9 cellular contexts compared by ENCODE assay signal in the genomic region with DNA sequence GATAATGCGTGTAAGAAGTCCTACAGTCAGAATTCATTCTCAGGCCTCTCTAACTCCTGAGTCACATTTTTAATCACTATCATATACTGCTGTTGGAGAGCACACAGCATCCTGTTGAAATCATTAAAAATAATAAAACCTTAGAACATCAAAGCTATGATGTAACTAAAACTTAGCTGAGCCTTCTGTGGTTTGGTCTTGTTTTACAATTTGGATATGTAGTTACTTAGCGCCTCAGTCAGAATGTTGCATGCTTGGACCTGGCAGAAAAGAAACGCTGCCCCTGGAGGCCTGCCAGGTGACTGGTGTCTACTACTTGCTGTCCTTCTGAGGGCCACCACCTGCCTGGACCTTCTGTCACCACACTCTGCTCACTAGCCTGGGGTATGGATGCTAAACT.
DNase-seq lines count a peak whose midpoint lies in the region; ATAC-seq and TF ChIP-seq lines count a peak whose summit lies in the region.
"Had no signal": no experiment of that assay in that cellular context is flagged by ENCODE, and none has a peak within 500 bp of the region (broad histone marks: within the 10 kb centered on the region; RNA-seq: fewer than 3 reads in every experiment).

No MANE protein-coding gene starts in this region.

- intact Hi-C loops in posterior vena cava (cut with DNase I) = loop anchor here in 1 of 2 donors (10.0 kb wide), 1 partner anchor 50 kb away; no protein-coding TSS in a partner anchor

- no peak overlapping the region for H3K4me2 ChIP-seq in SU-DHL-6 (ENCODE audit: low read depth, low read length, poor library complexity, severe bottlenecking)
- H3K4me2 ChIP-seq in fibroblast of lung (ENCODE audit: extremely low read depth, insufficient read depth, low read length) = peak overlapping the region; percentile 41

- peaks cover 17% of the 10 kb centered on the region; the same call in 1 of the 2 replicates for H3F3A ChIP-seq in SU-DHL-6 (ENCODE audit: insufficient read depth)

- TF ChIP-seq CTCF in SU-DHL-6 (IDR thresholded peaks at IDR 0.05; ENCODE audit: insufficient read depth, low read length, poor library complexity, severe bottlenecking) (no peak), fibroblast of lung (conservative IDR thresholded peaks at IDR 0.05 in 1 of 2, IDR thresholded peaks at IDR 0.05 in 1 of 2; ENCODE audit: low read depth in 1 of 2, low read length in 2 of 2) (no peak)

- H3K9me2 ChIP-seq in SU-DHL-6 (replicated peaks; ENCODE audit: insufficient read depth, low read length) = no peaks in the 10 kb centered on the region

- no peak overlapping the region for H3K4me3 ChIP-seq in SU-DHL-6 (ENCODE audit: insufficient read depth, low read length, poor library complexity, severe bottlenecking)
- H3K4me3 ChIP-seq in fibroblast of lung (replicated peaks in 1 of 4; ENCODE audit: control extremely low read depth in 1 of 4, insufficient read depth in 1 of 4, low read depth in 3 of 4, low read length in 4 of 4) = no peak overlapping the region

- H3K36me3 ChIP-seq in SU-DHL-6 (ENCODE audit: low read length) = peaks cover 24% of the 10 kb centered on the region
- H3K36me3 ChIP-seq in fibroblast of lung (ENCODE audit: control insufficient read depth, insufficient read depth, low read length) = no peaks in the 10 kb centered on the region

- H4K20me1 ChIP-seq in SU-DHL-6 (ENCODE audit: low read depth, low read length) (no peaks in the 10 kb centered on the region), fibroblast of lung (ENCODE audit: control insufficient read depth, extremely low read depth, insufficient read depth, low read length) (no peaks in the 10 kb centered on the region)

- H2AFZ ChIP-seq in SU-DHL-6 (ENCODE audit: low read depth, low read length, severe bottlenecking) (no peak overlapping the region), fibroblast of lung (ENCODE audit: low read length) (no peak overlapping the region)

- H3K79me2 ChIP-seq in SU-DHL-6 (ENCODE audit: insufficient read depth, low read length) = peaks cover 3% of the 10 kb centered on the region; the same call in 1 of the 2 replicates
- H3K79me2 ChIP-seq in fibroblast of lung (ENCODE audit: control insufficient read depth, insufficient read depth, low read length) = peaks cover 14% of the 10 kb centered on the region

- H3K27ac ChIP-seq in SU-DHL-6 (ENCODE audit: low read depth, low read length) (peak overlapping the region; percentile 69), fibroblast of lung (ENCODE audit: insufficient read depth, low read length) (peak overlapping the region; percentile 68)

- DNase-seq in GM03348 (ENCODE audit: low spot score) (peak; percentile 63), fibroblast of lung (ENCODE audit: low read depth in 2 of 2) (peak; percentile 91 to 96), posterior vena cava (ENCODE audit: low spot score) (peak; percentile 86), globus pallidus (ENCODE audit: low spot score) (no peak)
- no peak for DNase-seq in activated naive CD4-positive, alpha-beta T cell treated with Interleukin-2 at 50 U/mL for 16 hours
- no peak for DNase-seq in activated CD4-positive, CD25-positive, alpha-beta regulatory T cell (lab: John Stamatoyannopoulos, UW)
- DNase-seq: activated CD8-positive, alpha-beta memory T cell treated with anti-CD3 and anti-CD28 coated beads for 24 hours had no signal

- H3K9ac ChIP-seq in SU-DHL-6 (ENCODE audit: low read length) (no peak overlapping the region), fibroblast of lung (ENCODE audit: insufficient read depth, low read length) (no peak overlapping the region)

- no peaks in the 10 kb centered on the region for H3K9me3 ChIP-seq in SU-DHL-6 (ENCODE audit: insufficient read depth, low read length)
- no peaks in the 10 kb centered on the region for H3K9me3 ChIP-seq in fibroblast of lung (ENCODE audit: control insufficient read depth, insufficient read depth, low read depth, low read length)

- no peak for ATAC-seq in HG03135 (IDR thresholded peaks at IDR 0.05; ENCODE audit: unreplicated experiment)

- H3K4me1 ChIP-seq in fibroblast of lung (ENCODE audit: control insufficient read depth, extremely low read depth, insufficient read depth, low read length) = peaks cover 46% of the 10 kb centered on the region

- H3K27me3 ChIP-seq in SU-DHL-6 (ENCODE audit: low read length) = no peaks in the 10 kb centered on the region
- no peaks in the 10 kb centered on the region for H3K27me3 ChIP-seq in fibroblast of lung (ENCODE audit: control insufficient read depth, insufficient read depth, low read length)

Comparison
In these comparisons a context has a peak if more than half of its experiments do, and no peak if none do; other contexts are left out.
1. DNase-seq: peak in GM03348 (single experiment), fibroblast of lung (2 of 2) and posterior vena cava (single experiment); none in activated naive CD4-positive, alpha-beta T cell treated with Interleukin-2 at 50 U/mL for 16 hours (single experiment), globus pallidus (single experiment) and activated CD4-positive, CD25-positive, alpha-beta regulatory T cell (0 of 4).